ENCODE assay signal across 17 cellular contexts in genomic region chr16:31361201-31362110, GRCh38. TPM values are rescaled to one million over a fixed set of nuclear protein-coding genes. Genes with fewer than 3 reads are reported as not detected.
A peak's percentile ranks its signal among the peaks of the same experiment; 100 is the strongest.
DNase-seq lines count a peak whose midpoint lies in the region; ATAC-seq lines count a peak whose summit lies in the region.
"Had no signal": no experiment of that assay in that cellular context is flagged by ENCODE, and none has a peak within 500 bp of the region (broad histone marks: within the 10 kb centered on the region; RNA-seq: fewer than 3 reads in every experiment).

No MANE protein-coding gene starts in this region.

- H2AK5ac ChIP-seq in neuronal stem cell (ENCODE audit: low read depth, low read length): no peak overlapping the region

- no peak overlapping the region for H4K8ac ChIP-seq in neuronal stem cell (ENCODE audit: low read depth, low read length)

- H3K18ac ChIP-seq in neuronal stem cell (ENCODE audit: low read length): peak overlapping the region; percentile 39

- H3K79me1 ChIP-seq in neuronal stem cell (ENCODE audit: low read depth, low read length): no peaks in the 10 kb centered on the region

- no peaks in the 10 kb centered on the region for H3K9me3 Mint-ChIP-seq in stimulated activated memory B cell treated with anti-CD40 and anti-IgM and Interleukin-4, amounts not matched to agents 10 μg/mL and 1 μg/mL and 100 μg/mL, for 72 hours
- H3K9me3 Mint-ChIP-seq: CD4-positive, CD25-positive, alpha-beta regulatory T cell had no signal

- peak overlapping the region; percentile 28 for H2BK5ac ChIP-seq in neuronal stem cell (ENCODE audit: low read length)

- H3K27ac Mint-ChIP-seq in stimulated activated memory B cell treated with anti-CD40 and anti-IgM and Interleukin-4, amounts not matched to agents 10 μg/mL and 1 μg/mL and 100 μg/mL, for 72 hours: peak overlapping the region; percentile 38

- H3K4me3 Mint-ChIP-seq in stimulated activated memory B cell treated with anti-CD40 and anti-IgM and Interleukin-4, amounts not matched to agents 10 μg/mL and 1 μg/mL and 100 μg/mL, for 72 hours: no peak overlapping the region
- H3K4me3 Mint-ChIP-seq: CD4-positive, CD25-positive, alpha-beta regulatory T cell had no signal

- peak overlapping the region; percentile 21 for H3K23ac ChIP-seq in neuronal stem cell (ENCODE audit: low read depth, low read length, poor library complexity)

- H3K27ac ChIP-seq in HUES6 (ENCODE audit: low read depth, low read length) (no peak overlapping the region), neuronal stem cell (replicated peaks; ENCODE audit: low read length) (no peak overlapping the region)
- H3K27ac ChIP-seq: 22Rv1, BLaER1, GM23248, HL-60 had no signal

- peak; percentile 23 for DNase-seq in activated CD4-positive, CD25-positive, alpha-beta regulatory T cell treated with anti-CD3 and anti-CD28 coated beads, Interleukin-2, amount 50 U/mL, for 72 hours
- no peak for DNase-seq in activated CD4-positive, CD25-positive, alpha-beta regulatory T cell (lab: John Stamatoyannopoulos, UW)
- DNase-seq in neuronal stem cell (ENCODE audit: low spot score) (no peak), NCI-H128 (lab: John Stamatoyannopoulos, UW; ENCODE audit: unreplicated experiment) (no peak), NCI-H1436 treated with DMSO at 0.1 percent for 48 hours (lab: John Stamatoyannopoulos, UW) (no peak)
- DNase-seq: AML-193; CD4-positive, CD25-positive, alpha-beta regulatory T cell; DMS53; GF-D8; GM23248; IMR-90 had no signal

- no CpG with 5 or more reads among the region's 28 CpGs for WGBS in neuronal stem cell (ENCODE audit: extremely low coverage in 2 of 2, insufficient read length in 2 of 2, insufficient replicate concordance in 1 of 2), 2 donors

- no peaks in the 10 kb centered on the region for H3K27me3 Mint-ChIP-seq in stimulated activated memory B cell treated with anti-CD40 and anti-IgM and Interleukin-4, amounts not matched to agents 10 μg/mL and 1 μg/mL and 100 μg/mL, for 72 hours
- H3K27me3 Mint-ChIP-seq: CD4-positive, CD25-positive, alpha-beta regulatory T cell had no signal

- no peak for ATAC-seq in stimulated activated memory B cell treated with anti-CD40 and anti-IgM and Interleukin-4, amounts not matched to agents 10 μg/mL and 1 μg/mL and 100 μg/mL, for 72 hours
- ATAC-seq in GM18861 (IDR thresholded peaks at IDR 0.05; ENCODE audit: unreplicated experiment): no peak

- H2AFZ ChIP-seq in neuronal stem cell (ENCODE audit: low read length): no peak overlapping the region
- H2AFZ ChIP-seq: GM23248 had no signal

- no peak overlapping the region for H2BK120ac ChIP-seq in neuronal stem cell (ENCODE audit: low read depth, low read length)

- peaks cover 17% of the 10 kb centered on the region for H3K36me3 Mint-ChIP-seq in stimulated activated memory B cell treated with anti-CD40 and anti-IgM and Interleukin-4, amounts not matched to agents 10 μg/mL and 1 μg/mL and 100 μg/mL, for 72 hours
- H3K36me3 Mint-ChIP-seq: CD4-positive, CD25-positive, alpha-beta regulatory T cell had no signal

- H3K27me3 ChIP-seq in HUES6 (ENCODE audit: control insufficient read depth, insufficient read depth, low read length) (no peaks in the 10 kb centered on the region), neuronal stem cell (ENCODE audit: control insufficient read depth in 3 of 3, insufficient read depth in 3 of 3, low read depth in 1 of 3, low read length in 3 of 3) (peaks cover 0 to 5% (median 0%) of the 10 kb centered on the region in 3 experiments)
- H3K27me3 ChIP-seq: BLaER1 had no signal

- no peak overlapping the region for H3K14ac ChIP-seq in neuronal stem cell (ENCODE audit: low read length)

- H3K4me1 ChIP-seq in HUES6 (ENCODE audit: control insufficient read depth, insufficient read depth, low read length) (peaks cover 4% of the 10 kb centered on the region; the same call in 1 of the 2 replicates), neuronal stem cell (ENCODE audit: control insufficient read depth in 2 of 2, insufficient read depth in 1 of 2, low read depth in 1 of 2, low read length in 2 of 2) (no peaks in the 10 kb centered on the region)

- no peak overlapping the region for H3K4me3 ChIP-seq in HUES6 (ENCODE audit: low read depth, low read length)
- H3K4me3 ChIP-seq in neuronal stem cell (ENCODE audit: low read length in 2 of 2): no peak overlapping the region
- H3K4me3 ChIP-seq: BLaER1, GM23248 had no signal

- H3K9ac ChIP-seq in HUES6 (ENCODE audit: low read length): peak overlapping the region; percentile 19
- no peak overlapping the region for H3K9ac ChIP-seq in neuronal stem cell (ENCODE audit: low read depth, low read length, poor library complexity)
- H3K9ac ChIP-seq: BLaER1, GM23248 had no signal

- H3K9me3 ChIP-seq in HUES6 (ENCODE audit: control insufficient read depth, insufficient read depth, low read depth, low read length): no peaks in the 10 kb centered on the region
- peaks cover 0 to 1% of the 10 kb centered on the region in 2 donors for H3K9me3 ChIP-seq in neuronal stem cell (replicated peaks in 1 of 2; ENCODE audit: control insufficient read depth in 2 of 2, insufficient read depth in 1 of 2, low read depth in 1 of 2, low read length in 2 of 2)
- H3K9me3 ChIP-seq: BLaER1 had no signal

- H3K4me2 ChIP-seq in neuronal stem cell (ENCODE audit: insufficient read depth, low read length, poor library complexity, severe bottlenecking): no peak overlapping the region
- H3K4me2 ChIP-seq: BLaER1 had no signal

- H4K91ac ChIP-seq in neuronal stem cell (ENCODE audit: low read depth, low read length, poor library complexity): no peak overlapping the region

- no peak overlapping the region for H2BK12ac ChIP-seq in neuronal stem cell (ENCODE audit: low read length)

- peak overlapping the region; percentile 15 for H2BK15ac ChIP-seq in neuronal stem cell (ENCODE audit: low read length)

- peaks cover 30% of the 10 kb centered on the region for H3K4me1 Mint-ChIP-seq in stimulated activated memory B cell treated with anti-CD40 and anti-IgM and Interleukin-4, amounts not matched to agents 10 μg/mL and 1 μg/mL and 100 μg/mL, for 72 hours

- no peak overlapping the region for H3K4ac ChIP-seq in neuronal stem cell (ENCODE audit: low read length)

- no peaks in the 10 kb centered on the region for H3K36me3 ChIP-seq in HUES6 (ENCODE audit: control insufficient read depth, insufficient read depth, low read length)
- H3K36me3 ChIP-seq in neuronal stem cell (replicated peaks in 1 of 2; ENCODE audit: control insufficient read depth in 2 of 2, insufficient read depth in 2 of 2, low read length in 2 of 2): no peaks in the 10 kb centered on the region
- H3K36me3 ChIP-seq: BLaER1 had no signal

RNA-seq across cellular contexts. Expression of gene ITGAX, which starts 6.5 kb away (rescaled TPM):
- polyA plus RNA-seq in neuronal stem cell (2013, experiment 1 of 2): not detected
- polyA plus RNA-seq in neuronal stem cell (2013, experiment 2 of 2): not detected
- polyA plus RNA-seq: GM23248 had no signal

RNA-seq across cellular contexts. Expression of gene ITGAD, which starts 31.7 kb away (rescaled TPM):
- polyA plus RNA-seq in neuronal stem cell (2013, experiment 1 of 2): not detected
- not detected for polyA plus RNA-seq in neuronal stem cell (2013, experiment 2 of 2)
- polyA plus RNA-seq: CD4-positive, CD25-positive, alpha-beta regulatory T cell; GM23248; IMR-90 had no signal
